Comparison of ENCODE assay signal across 13 cellular contexts in the genomic region with DNA sequence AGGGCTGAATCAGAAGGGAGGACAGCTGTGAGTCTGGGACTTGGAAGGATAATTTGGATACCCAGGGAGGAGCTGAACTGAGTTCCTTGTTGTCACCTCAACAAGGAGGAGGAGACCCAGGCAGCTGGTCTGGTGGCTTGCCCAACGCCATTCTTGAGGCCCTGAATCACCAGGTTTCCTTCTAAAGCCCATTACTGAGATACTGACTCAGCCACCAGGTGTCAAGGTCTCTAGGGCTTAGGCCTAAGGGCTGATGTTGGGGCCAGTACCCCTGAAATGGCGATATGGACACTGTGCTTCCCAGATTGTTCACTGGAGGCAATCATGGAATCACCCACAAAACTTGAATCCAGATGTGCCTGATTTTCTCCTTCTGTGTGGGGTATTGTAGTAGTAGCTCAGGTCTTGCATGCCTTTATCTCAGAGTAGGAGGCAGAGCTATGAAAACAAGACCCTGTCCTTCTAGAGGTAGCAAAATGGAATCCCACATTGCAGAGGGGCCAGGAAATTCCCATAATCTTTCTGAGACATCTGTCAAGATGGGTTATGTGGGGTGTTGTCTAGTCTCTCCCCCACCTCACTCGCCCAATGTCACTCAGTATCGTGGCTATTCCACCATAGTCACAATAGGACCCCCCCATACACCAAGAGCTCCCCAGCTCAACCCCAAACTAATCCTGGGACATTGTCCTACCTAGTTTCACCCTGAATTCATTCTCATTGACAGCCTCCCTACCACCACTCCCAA. TPM values are rescaled to one million over a fixed set of nuclear protein-coding genes. Genes with fewer than 3 reads are reported as not detected.
DNase-seq lines count a peak whose midpoint lies in the region; FAIRE-seq and TF ChIP-seq lines count a peak whose summit lies in the region.
"Had no signal": no experiment of that assay in that cellular context is flagged by ENCODE, and none has a peak within 500 bp of the region (broad histone marks: within the 10 kb centered on the region; RNA-seq: fewer than 3 reads in every experiment).

No MANE protein-coding gene starts in this region.

- H3F3A ChIP-seq in MM.1S (ENCODE audit: insufficient read depth, low read length): no peaks in the 10 kb centered on the region

- H3K4me1 Mint-ChIP-seq in endodermal cell: peaks cover 27% of the 10 kb centered on the region
- peaks cover 15% of the 10 kb centered on the region for H3K4me1 Mint-ChIP-seq in nephron
- H3K4me1 Mint-ChIP-seq in endothelial cell (ENCODE audit: unreplicated experiment): peaks cover 6% of the 10 kb centered on the region

- TF ChIP-seq CTCF in MM.1S (IDR thresholded peaks at IDR 0.05; ENCODE audit: low read length) (no peak), endodermal cell (conservative IDR thresholded peaks at IDR 0.05) (no peak), nephron (IDR thresholded peaks at IDR 0.05; ENCODE audit: unreplicated experiment in 3 of 3) (no peak), D721Med (IDR thresholded peaks at IDR 0.05; ENCODE audit: insufficient read depth, missing control alignments) (no peak), endothelial cell (IDR thresholded peaks at IDR 0.05; ENCODE audit: unreplicated experiment) (no peak)

- peaks cover 15% of the 10 kb centered on the region for H3K79me2 ChIP-seq in MM.1S (ENCODE audit: low read length)

- no peak overlapping the region for H3K4me3 Mint-ChIP-seq in endodermal cell
- H3K4me3 Mint-ChIP-seq in nephron: peak overlapping the region; percentile 38 to 58 (median 41)
- no peak overlapping the region for H3K4me3 Mint-ChIP-seq in endothelial cell (ENCODE audit: unreplicated experiment)

- DNase-seq in ELR (ENCODE audit: low read depth): peak; percentile 54
- peak; percentile 37 for DNase-seq in MM.1S
- no peak for DNase-seq in endodermal cell
- DNase-seq in D721Med (ENCODE audit: insufficient read length, low spot score): no peak
- DNase-seq in substantia nigra (lab: John Stamatoyannopoulos, UW): no peak
- DNase-seq in endothelial cell (ENCODE audit: low spot score): no peak
- DNase-seq: body of pancreas, DMS53, Kasumi-1, NCI-H2171, right lobe of liver had no signal

- H3K4me1 ChIP-seq in MM.1S (ENCODE audit: low read length) (peaks cover 13% of the 10 kb centered on the region), endodermal cell (ENCODE audit: control insufficient read depth, insufficient read depth, low read length) (peaks cover 9% of the 10 kb centered on the region)
- H3K4me1 ChIP-seq: right lobe of liver had no signal

- H3K36me3 ChIP-seq in MM.1S (replicated peaks; ENCODE audit: insufficient read depth, low read length): no peaks in the 10 kb centered on the region
- no peaks in the 10 kb centered on the region for H3K36me3 ChIP-seq in endodermal cell (ENCODE audit: control insufficient read depth, insufficient read depth, low read length)
- H3K36me3 ChIP-seq: right lobe of liver, thoracic aorta had no signal

- 93 to 95% methylated on average over 2 to 4 of the region's 4 CpGs for WGBS in endodermal cell (ENCODE audit: insufficient coverage in 1 of 2, insufficient read length in 1 of 2), 2 experiments

- H3K27me3 ChIP-seq in MM.1S (replicated peaks; ENCODE audit: insufficient read depth, low read length) (peaks cover 4% of the 10 kb centered on the region), endodermal cell (ENCODE audit: control insufficient read depth, insufficient read depth, low read length, poor library complexity, severe bottlenecking) (peaks cover under 1% of the 10 kb centered on the region)
- H3K27me3 ChIP-seq: body of pancreas, right lobe of liver had no signal

- H3K4me3 ChIP-seq in MM.1S (ENCODE audit: low read length) (no peak overlapping the region), endodermal cell (ENCODE audit: low read length) (peak overlapping the region; percentile 3)
- H3K4me3 ChIP-seq: body of pancreas, right lobe of liver, thoracic aorta had no signal

- no peaks in the 10 kb centered on the region for H3K9me3 ChIP-seq in MM.1S (replicated peaks; ENCODE audit: insufficient read depth, low read length)
- no peaks in the 10 kb centered on the region for H3K9me3 ChIP-seq in endodermal cell (ENCODE audit: control insufficient read depth, low read length)
- H3K9me3 ChIP-seq: body of pancreas, right lobe of liver, thoracic aorta had no signal

- H3K4me2 ChIP-seq in MM.1S (ENCODE audit: low read depth, low read length): no peak overlapping the region

- H3K9me3 Mint-ChIP-seq in endodermal cell: no peaks in the 10 kb centered on the region
- no peaks in the 10 kb centered on the region for H3K9me3 Mint-ChIP-seq in nephron
- H3K9me3 Mint-ChIP-seq in endothelial cell (ENCODE audit: unreplicated experiment): no peaks in the 10 kb centered on the region

- peak overlapping the region; percentile 4; the same call in 1 of the 2 replicates for H2AFZ ChIP-seq in MM.1S (ENCODE audit: low read length)

- no peak overlapping the region for H3K9ac ChIP-seq in MM.1S (ENCODE audit: low read length)
- H3K9ac ChIP-seq in endodermal cell (ENCODE audit: extremely low read depth, low read length, poor library complexity, severe bottlenecking): no peak overlapping the region

- no peaks in the 10 kb centered on the region for H3K36me3 Mint-ChIP-seq in endodermal cell (ENCODE audit: low read depth)
- H3K36me3 Mint-ChIP-seq in nephron (ENCODE audit: low read depth): peaks cover 3% of the 10 kb centered on the region
- H3K36me3 Mint-ChIP-seq in endothelial cell (ENCODE audit: low read depth, unreplicated experiment): no peaks in the 10 kb centered on the region

- H4K20me1 ChIP-seq in MM.1S (ENCODE audit: insufficient read depth, low read length): no peaks in the 10 kb centered on the region

- H3K27me3 Mint-ChIP-seq in endodermal cell (ENCODE audit: insufficient read depth): peaks cover 38% of the 10 kb centered on the region
- H3K27me3 Mint-ChIP-seq in nephron (ENCODE audit: low read depth): peaks cover 22% of the 10 kb centered on the region
- peaks cover 14% of the 10 kb centered on the region for H3K27me3 Mint-ChIP-seq in endothelial cell (ENCODE audit: unreplicated experiment)

- H3K27ac Mint-ChIP-seq in endodermal cell (peak overlapping the region; percentile 99), nephron (no peak overlapping the region), endothelial cell (ENCODE audit: unreplicated experiment) (no peak overlapping the region)

- no peak overlapping the region for H3K27ac ChIP-seq in MM.1S (ENCODE audit: low read length)
- H3K27ac ChIP-seq in endodermal cell (ENCODE audit: low read depth, low read length): no peak overlapping the region
- no peak overlapping the region for H3K27ac ChIP-seq in substantia nigra (ENCODE audit: low read depth, low read length, poor library complexity, severe bottlenecking)
- H3K27ac ChIP-seq: body of pancreas, right lobe of liver, thoracic aorta had no signal

- no peak for FAIRE-seq in D721Med (lab: Jason Lieb, UNC)

- no peaks in the 10 kb centered on the region for H3K9me2 ChIP-seq in MM.1S (replicated peaks; ENCODE audit: insufficient read depth, low read length)

RNA-seq across cellular contexts. Expression of a gene that starts 1.8 kb away (rescaled TPM):
- total RNA-seq in endodermal cell (1 to 10 TPM; 2.0 to 3.0 TPM), endothelial cell (ENCODE audit: unreplicated experiment) (0.85 TPM)
- 4.3 TPM for polyA plus RNA-seq in endodermal cell (2013, experiment 1 of 2)
- 4.0 TPM for polyA plus RNA-seq in endodermal cell (2013, experiment 2 of 2)
- total RNA-seq: body of pancreas had no signal

RNA-seq across cellular contexts. Expression of a gene that starts 2.2 kb away (rescaled TPM):
- total RNA-seq in endodermal cell (10 to 100 TPM; 35.9 to 37.2 TPM), endothelial cell (ENCODE audit: unreplicated experiment) (17.4 TPM)
- polyA plus RNA-seq in endodermal cell (2013, experiment 1 of 2): 27.6 TPM
- 25.8 TPM for polyA plus RNA-seq in endodermal cell (2013, experiment 2 of 2)

RNA-seq across cellular contexts. Expression of a gene that starts 22.2 kb away (rescaled TPM):
- total RNA-seq in endodermal cell (1 to 10 TPM; 2.5 to 3.0 TPM), endothelial cell (ENCODE audit: unreplicated experiment) (3.4 TPM)
- 5.1 TPM for polyA plus RNA-seq in endodermal cell (2013, experiment 1 of 2)
- 4.0 TPM for polyA plus RNA-seq in endodermal cell (2013, experiment 2 of 2)

RNA-seq across cellular contexts. Expression of a gene that starts 31.6 kb away (rescaled TPM):
- total RNA-seq in endodermal cell: 10 to 100 TPM; 22.2 to 25.2 TPM
- polyA plus RNA-seq in endodermal cell (2013, experiment 1 of 2): 22.0 TPM
- polyA plus RNA-seq in endodermal cell (2013, experiment 2 of 2): 18.7 TPM
- total RNA-seq in endothelial cell (ENCODE audit: unreplicated experiment): 26.7 TPM

RNA-seq across cellular contexts. Expression of a gene that starts 33.3 kb away (rescaled TPM):
- 100 to 1,000 TPM; 265 to 284 TPM for total RNA-seq in endodermal cell
- 88.2 TPM for polyA plus RNA-seq in endodermal cell (2013, experiment 1 of 2)
- polyA plus RNA-seq in endodermal cell (2013, experiment 2 of 2): 83.1 TPM
- total RNA-seq in endothelial cell (ENCODE audit: unreplicated experiment): 115 TPM

Comparison
In these comparisons a context has a peak if more than half of its experiments do, and no peak if none do; other contexts are left out.
1. DNase-seq: peak in ELR (single experiment) and MM.1S (single experiment); none in endodermal cell (single experiment), D721Med (single experiment), substantia nigra (0 of 49) and endothelial cell (single experiment).
2. H3K4me3 Mint-ChIP-seq: peak in nephron (3 of 3); none in endodermal cell (single experiment) and endothelial cell (single experiment).